Comparison of ENCODE assay signal across 1 cellular context in the genomic region with DNA sequence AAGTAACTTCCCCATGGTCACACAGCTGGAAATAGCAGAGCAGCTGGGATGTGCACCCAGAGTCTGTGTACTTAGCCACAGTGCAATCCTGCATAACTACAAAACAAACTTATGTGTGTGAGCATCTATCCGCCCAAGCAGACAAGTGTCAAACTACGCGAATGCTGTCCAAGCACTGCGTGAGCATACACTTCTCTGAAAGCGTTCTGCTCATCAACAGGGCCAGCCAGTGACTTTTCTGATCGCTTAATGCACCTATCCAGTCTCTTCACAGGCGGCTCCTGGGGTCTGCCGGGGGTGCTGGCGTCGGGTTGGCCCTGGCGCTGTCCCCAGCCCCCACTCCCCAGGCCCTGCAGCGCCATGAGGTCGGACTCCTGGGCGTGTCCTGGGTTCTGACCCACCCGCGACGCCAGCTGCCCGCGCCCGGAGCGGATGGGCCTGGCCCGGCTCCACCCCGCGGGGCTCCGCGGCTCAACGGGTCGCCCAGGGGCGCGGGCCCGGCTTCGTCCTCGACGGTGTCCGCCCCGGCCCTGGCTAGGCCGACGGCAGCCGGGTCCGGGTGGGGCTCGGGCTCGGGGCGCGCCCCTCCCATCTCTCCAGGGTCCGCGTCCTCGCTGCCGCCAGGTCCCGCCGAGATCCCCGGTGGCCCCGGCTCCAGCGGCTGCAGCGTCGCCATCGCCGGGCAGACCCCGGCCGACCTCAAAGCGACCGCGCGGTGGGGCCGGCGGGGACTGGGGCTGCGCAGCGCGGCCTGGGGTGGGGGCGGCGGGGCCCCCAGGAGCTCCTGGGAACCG.
TF ChIP-seq lines count a peak whose summit lies in the region.

No MANE protein-coding gene starts in this region.

TF ChIP-seq in GM23338, 12 proteins besides CTCF, POLR2A, EP300 and RAD21 (continued from another document):
- TF ChIP-seq, protein P1, sequence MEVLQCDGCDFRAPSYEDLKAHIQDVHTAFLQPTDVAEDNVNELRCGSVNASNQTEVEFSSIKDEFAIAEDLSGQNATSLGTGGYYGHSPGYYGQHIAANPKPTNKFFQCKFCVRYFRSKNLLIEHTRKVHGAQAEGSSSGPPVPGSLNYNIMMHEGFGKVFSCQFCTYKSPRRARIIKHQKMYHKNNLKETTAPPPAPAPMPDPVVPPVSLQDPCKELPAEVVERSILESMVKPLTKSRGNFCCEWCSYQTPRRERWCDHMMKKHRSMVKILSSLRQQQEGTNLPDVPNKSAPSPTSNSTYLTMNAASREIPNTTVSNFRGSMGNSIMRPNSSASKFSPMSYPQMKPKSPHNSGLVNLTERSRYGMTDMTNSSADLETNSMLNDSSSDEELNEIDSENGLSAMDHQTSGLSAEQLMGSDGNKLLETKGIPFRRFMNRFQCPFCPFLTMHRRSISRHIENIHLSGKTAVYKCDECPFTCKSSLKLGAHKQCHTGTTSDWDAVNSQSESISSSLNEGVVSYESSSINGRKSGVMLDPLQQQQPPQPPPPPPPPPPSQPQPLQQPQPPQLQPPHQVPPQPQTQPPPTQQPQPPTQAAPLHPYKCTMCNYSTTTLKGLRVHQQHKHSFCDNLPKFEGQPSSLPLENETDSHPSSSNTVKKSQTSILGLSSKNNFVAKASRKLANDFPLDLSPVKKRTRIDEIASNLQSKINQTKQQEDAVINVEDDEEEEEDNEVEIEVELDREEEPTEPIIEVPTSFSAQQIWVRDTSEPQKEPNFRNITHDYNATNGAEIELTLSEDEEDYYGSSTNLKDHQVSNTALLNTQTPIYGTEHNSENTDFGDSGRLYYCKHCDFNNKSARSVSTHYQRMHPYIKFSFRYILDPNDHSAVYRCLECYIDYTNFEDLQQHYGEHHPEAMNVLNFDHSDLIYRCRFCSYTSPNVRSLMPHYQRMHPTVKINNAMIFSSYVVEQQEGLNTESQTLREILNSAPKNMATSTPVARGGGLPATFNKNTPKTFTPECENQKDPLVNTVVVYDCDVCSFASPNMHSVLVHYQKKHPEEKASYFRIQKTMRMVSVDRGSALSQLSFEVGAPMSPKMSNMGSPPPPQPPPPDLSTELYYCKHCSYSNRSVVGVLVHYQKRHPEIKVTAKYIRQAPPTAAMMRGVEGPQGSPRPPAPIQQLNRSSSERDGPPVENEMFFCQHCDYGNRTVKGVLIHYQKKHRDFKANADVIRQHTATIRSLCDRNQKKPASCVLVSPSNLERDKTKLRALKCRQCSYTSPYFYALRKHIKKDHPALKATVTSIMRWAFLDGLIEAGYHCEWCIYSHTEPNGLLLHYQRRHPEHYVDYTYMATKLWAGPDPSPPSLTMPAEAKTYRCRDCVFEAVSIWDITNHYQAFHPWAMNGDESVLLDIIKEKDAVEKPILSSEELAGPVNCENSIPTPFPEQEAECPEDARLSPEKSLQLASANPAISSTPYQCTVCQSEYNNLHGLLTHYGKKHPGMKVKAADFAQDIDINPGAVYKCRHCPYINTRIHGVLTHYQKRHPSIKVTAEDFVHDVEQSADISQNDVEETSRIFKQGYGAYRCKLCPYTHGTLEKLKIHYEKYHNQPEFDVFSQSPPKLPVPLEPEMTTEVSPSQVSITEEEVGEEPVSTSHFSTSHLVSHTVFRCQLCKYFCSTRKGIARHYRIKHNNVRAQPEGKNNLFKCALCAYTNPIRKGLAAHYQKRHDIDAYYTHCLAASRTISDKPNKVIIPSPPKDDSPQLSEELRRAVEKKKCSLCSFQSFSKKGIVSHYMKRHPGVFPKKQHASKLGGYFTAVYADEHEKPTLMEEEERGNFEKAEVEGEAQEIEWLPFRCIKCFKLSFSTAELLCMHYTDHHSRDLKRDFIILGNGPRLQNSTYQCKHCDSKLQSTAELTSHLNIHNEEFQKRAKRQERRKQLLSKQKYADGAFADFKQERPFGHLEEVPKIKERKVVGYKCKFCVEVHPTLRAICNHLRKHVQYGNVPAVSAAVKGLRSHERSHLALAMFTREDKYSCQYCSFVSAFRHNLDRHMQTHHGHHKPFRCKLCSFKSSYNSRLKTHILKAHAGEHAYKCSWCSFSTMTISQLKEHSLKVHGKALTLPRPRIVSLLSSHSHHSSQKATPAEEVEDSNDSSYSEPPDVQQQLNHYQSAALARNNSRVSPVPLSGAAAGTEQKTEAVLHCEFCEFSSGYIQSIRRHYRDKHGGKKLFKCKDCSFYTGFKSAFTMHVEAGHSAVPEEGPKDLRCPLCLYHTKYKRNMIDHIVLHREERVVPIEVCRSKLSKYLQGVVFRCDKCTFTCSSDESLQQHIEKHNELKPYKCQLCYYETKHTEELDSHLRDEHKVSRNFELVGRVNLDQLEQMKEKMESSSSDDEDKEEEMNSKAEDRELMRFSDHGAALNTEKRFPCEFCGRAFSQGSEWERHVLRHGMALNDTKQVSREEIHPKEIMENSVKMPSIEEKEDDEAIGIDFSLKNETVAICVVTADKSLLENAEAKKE (CRISPR knock-in tag; IDR thresholded peaks at IDR 0.05) = no peak
